In the genomic region with DNA sequence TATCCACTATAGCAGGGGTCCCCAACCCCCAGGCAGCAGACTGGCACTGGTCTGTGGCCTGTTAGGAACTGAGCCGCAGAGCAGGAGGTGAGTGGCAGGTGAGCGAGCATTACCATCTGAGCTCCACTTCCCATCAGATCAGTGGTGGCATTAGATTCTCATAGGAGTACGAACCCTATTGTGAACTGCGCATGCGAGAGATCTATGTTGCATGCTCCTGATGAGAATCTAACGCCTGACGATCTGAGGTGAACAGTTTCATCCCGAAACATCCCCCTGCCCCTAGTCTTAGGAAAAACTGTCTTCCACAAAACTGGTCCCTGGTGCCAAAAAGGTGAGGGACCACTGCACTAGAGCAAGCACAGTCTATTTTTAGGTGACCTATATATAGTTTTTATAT, we compare ENCODE assay signal across 38 cellular contexts. TPM values are rescaled to one million over a fixed set of nuclear protein-coding genes. Genes with fewer than 3 reads are reported as not detected.
"Had no signal": no experiment of that assay in that cellular context is flagged by ENCODE, and none has a peak within 500 bp of the region (broad histone marks: within the 10 kb centered on the region; RNA-seq: fewer than 3 reads in every experiment).

No MANE protein-coding gene starts in this region.

- H3K9me3 ChIP-seq: MG63 had no signal

- H3K4me2 ChIP-seq: KMS-11 had no signal

- H3K9ac ChIP-seq: KMS-11 had no signal

- H3K27me3 ChIP-seq: MG63 had no signal

- H3K36me3 ChIP-seq: MG63 had no signal

- H3K27ac ChIP-seq: KMS-11 had no signal

- H3K4me3 ChIP-seq: MG63 had no signal

- DNase-seq: Karpas-422, Kasumi-1, MG63, MM.1S, MV-4-11, NCI-H1048, NCI-H1092, NCI-H1092 treated with DMSO at 0.1 percent for 48 hours, NCI-H1105, NCI-H1105 treated with DMSO at 0.1 percent for 48 hours, NCI-H1417, NCI-H1417 treated with DMSO at 0.1 percent for 48 hours, NCI-H1436, NCI-H1436 treated with DMSO at 0.1 percent for 48 hours, NCI-H146, NCI-H1694, NCI-H1694 treated with DMSO at 0.1 percent for 48 hours, NCI-H187, NCI-H187 treated with DMSO at 0.1 percent for 48 hours, NCI-H1930, NCI-H2029, NCI-H2029 treated with DMSO at 0.1 percent for 48 hours, NCI-H2081, NCI-H2081 treated with DMSO at 0.1 percent for 48 hours, NCI-H2107, NCI-H2171, NCI-H2171 treated with DMSO at 0.1 percent for 48 hours, NCI-H2227 treated with DMSO at 0.1 percent for 48 hours, NCI-H226, NCI-H345, NCI-H446, NCI-H446 treated with DMSO at 0.1 percent for 48 hours, NCI-H510A had no signal

RNA-seq across cellular contexts. Expression of a gene that starts 23.6 kb away (rescaled TPM):
- total RNA-seq: LHCN-M2, M059J, MCF 10A, NCI-H460 had no signal
